32 cellular contexts compared by ENCODE assay signal in genomic region chr7:12612622-12613021, GRCh38. TPM values are rescaled to one million over a fixed set of nuclear protein-coding genes. Genes with fewer than 3 reads are reported as not detected.
"Had no signal": no experiment of that assay in that cellular context is flagged by ENCODE, and none has a peak within 500 bp of the region (broad histone marks: within the 10 kb centered on the region; RNA-seq: fewer than 3 reads in every experiment).

No MANE protein-coding gene starts in this region.

- H3K27ac ChIP-seq: ascending aorta, cardiac muscle cell, WERI-Rb-1 had no signal

- DNase-seq: activated CD4-positive, alpha-beta memory T cell treated with anti-CD3 and anti-CD28 coated beads, Interleukin-2, amount 10 ng/mL, durations not matched to agents 7 days and 5 days; activated CD4-positive, alpha-beta T cell treated with anti-CD3 and anti-CD28 coated beads for 1 hour; activated CD4-positive, alpha-beta T cell treated with anti-CD3 and anti-CD28 coated beads for 36 hours; activated CD4-positive, alpha-beta T cell treated with anti-CD3 and anti-CD28 coated beads for 48 hours; activated CD4-positive, alpha-beta T cell treated with anti-CD3 and anti-CD28 coated beads, Interleukin-2, amount 10 ng/mL, durations not matched to agents 7 days and 5 days; activated CD4-positive, alpha-beta T cell treated with anti-CD3 and anti-CD28 coated beads, Interleukin-2, amount 50 U/mL, for 48 hours; activated CD4-positive, CD25-positive, alpha-beta regulatory T cell; activated CD8-positive, alpha-beta memory T cell treated with anti-CD3 and anti-CD28 coated beads for 24 hours; activated CD8-positive, alpha-beta memory T cell treated with anti-CD3 and anti-CD28 coated beads, Interleukin-2, amount 10 ng/mL, durations not matched to agents 7 days and 5 days; activated CD8-positive, alpha-beta memory T cell treated with anti-CD3 and anti-CD28 coated beads, Interleukin-2, amount 50 U/mL, for 48 hours; activated CD8-positive, alpha-beta T cell treated with anti-CD3 and anti-CD28 coated beads, Interleukin-2, amount 10 ng/mL, durations not matched to agents 7 days and 5 days; activated effector memory CD4-positive, alpha-beta T cell treated with Interleukin-2 at 50 U/mL for 16 hours; activated gamma-delta T cell; activated naive CD4-positive, alpha-beta T cell treated with anti-CD3 and anti-CD28 coated beads, Interleukin-2, amount 10 ng/mL, durations not matched to agents 7 days and 5 days; activated naive CD4-positive, alpha-beta T cell treated with Interleukin-2 at 50 U/mL for 16 hours; activated naive CD8-positive, alpha-beta T cell treated with anti-CD3 and anti-CD28 coated beads, Interleukin-2, amount 10 ng/mL, durations not matched to agents 7 days and 5 days; activated naive CD8-positive, alpha-beta T cell treated with anti-CD3 and anti-CD28 coated beads, Interleukin-2, amount 50 U/mL, for 24 hours; activated T-cell treated with anti-CD3 and anti-CD28 coated beads, Interleukin-2, amount 50 U/mL, for 24 hours; activated T-cell treated with anti-CD3 and anti-CD28 coated beads, Interleukin-2, amount 50 U/mL, for 48 hours; amygdala; anterior cingulate cortex; caudate nucleus; cerebellar nuclear complex; T-helper 17 cell; WERI-Rb-1 had no signal

- H3K27me3 ChIP-seq: ascending aorta, cardiac muscle cell had no signal

- H3K4me1 ChIP-seq: ascending aorta had no signal

- ATAC-seq: activated CD4-positive, alpha-beta T cell treated with anti-CD3 and anti-CD28 coated beads for 36 hours; activated CD4-positive, CD25-positive, alpha-beta regulatory T cell treated with anti-CD3 and anti-CD28 coated beads, Interleukin-2, amount 50 U/mL, for 24 hours; activated CD8-positive, alpha-beta memory T cell treated with anti-CD3 and anti-CD28 coated beads, Interleukin-2, amount 10 ng/mL, durations not matched to agents 7 days and 5 days; activated CD8-positive, alpha-beta T cell treated with anti-CD3 and anti-CD28 coated beads, Interleukin-2, amount 10 ng/mL, durations not matched to agents 7 days and 5 days; activated naive CD8-positive, alpha-beta T cell treated with anti-CD3 and anti-CD28 coated beads, Interleukin-2, amount 50 U/mL, for 24 hours; T-helper 17 cell; WTC11 had no signal

- FAIRE-seq: bronchial epithelial cell, TTC549 had no signal

- H3K4me3 ChIP-seq: ascending aorta, cardiac muscle cell had no signal

- H3K36me3 ChIP-seq: ascending aorta, cardiac muscle cell, WERI-Rb-1 had no signal

- H3K9me3 ChIP-seq: ascending aorta had no signal

RNA-seq across cellular contexts. Expression of gene SCIN, which starts 42.1 kb away (rescaled TPM):
- total RNA-seq: activated T-helper 2 cell treated with anti-CD3 and anti-CD28 coated beads, Interferon-gamma antibody, Interleukin-2, Interleukin-4, amounts not matched to agents 10 μg/mL and 5 μg/mL and 100 μg/mL, durations not matched to agents 14 hours and 24 hours and 36 hours; ascending aorta had no signal
